1 cellular context compared by ENCODE assay signal in genomic region chrX:52933213-52933612, GRCh38.
A peak's percentile ranks its signal among the peaks of the same experiment; 100 is the strongest.
TF ChIP-seq lines count a peak whose summit lies in the region.

No MANE protein-coding gene starts in this region.

TF ChIP-seq in HepG2, 621 proteins besides CTCF, POLR2A, EP300 and RAD21:
- TF ChIP-seq RBM39 (IDR thresholded peaks at IDR 0.05; ENCODE audit: low read depth, low read length, poor library complexity, severe bottlenecking) (no peak), MAZ (IDR thresholded peaks at IDR 0.05; ENCODE audit: borderline replicate concordance, low read depth, low read length) (no peak), MAZ (CRISPR knock-in tag; IDR thresholded peaks at IDR 0.05; ENCODE audit: low read depth) (no peak), ZNF468 (CRISPR knock-in tag; IDR thresholded peaks at IDR 0.05) (no peak), ZNF121 (CRISPR knock-in tag; IDR thresholded peaks at IDR 0.05) (peak; percentile 66; the same call in 1 of the 2 replicates), ZNF770 (CRISPR knock-in tag; IDR thresholded peaks at IDR 0.05) (peak; percentile 65)
